ENCODE assay signal across 19 cellular contexts in the genomic region with DNA sequence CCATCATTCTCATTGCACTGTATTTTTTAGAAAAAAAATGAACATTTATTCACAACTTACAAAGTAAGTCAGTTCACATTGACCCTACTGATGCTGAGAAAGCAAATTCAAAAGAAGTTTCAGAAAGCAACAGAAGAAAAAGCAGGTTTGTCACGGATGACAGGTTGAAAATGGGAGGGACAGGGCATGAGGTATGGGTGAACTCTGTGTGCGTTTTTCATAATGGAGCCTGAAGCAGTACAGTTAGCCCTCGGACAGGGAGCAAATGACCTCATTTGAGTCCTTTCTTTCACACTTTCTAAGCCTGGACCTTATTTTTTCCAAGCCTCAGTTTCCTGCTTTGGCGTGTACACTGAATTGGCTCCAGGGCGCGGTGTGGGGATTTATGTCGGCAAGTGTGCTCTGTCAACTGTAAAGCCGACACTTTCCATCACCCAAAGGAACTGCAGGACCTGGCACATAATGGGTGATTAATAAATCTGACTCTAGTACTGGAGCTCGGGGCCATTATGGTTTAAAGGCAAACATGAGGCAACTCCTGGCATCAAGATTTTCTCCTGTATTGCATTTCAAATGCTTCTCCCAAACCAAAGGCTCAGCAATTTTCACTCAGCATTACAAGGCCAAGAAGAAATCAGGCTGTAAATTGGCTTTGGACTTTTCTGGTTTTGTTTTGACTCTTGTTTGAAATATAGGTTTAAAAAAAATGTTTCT.
DNase-seq lines count a peak whose midpoint lies in the region; ATAC-seq and TF ChIP-seq lines count a peak whose summit lies in the region.
"Had no signal": no experiment of that assay in that cellular context is flagged by ENCODE, and none has a peak within 500 bp of the region (broad histone marks: within the 10 kb centered on the region; RNA-seq: fewer than 3 reads in every experiment).

No MANE protein-coding gene starts in this region.

- no peaks in the 10 kb centered on the region for H4K20me1 ChIP-seq in GM23248 (ENCODE audit: insufficient read depth)

- WGBS in GM23248 (ENCODE audit: low coverage in 1 of 2, low lambda C conversion rate in 2 of 2, missing lambda C conversion rate in 2 of 2), 2 experiments: 68 to 71% methylated on average over 9 of the region's 9 CpGs
- WGBS in esophagus muscularis mucosa: 84% methylated on average over 9 of the region's 9 CpGs

- H3K36me3 ChIP-seq in GM23248 (ENCODE audit: low read depth) (no peaks in the 10 kb centered on the region), esophagus muscularis mucosa (no peaks in the 10 kb centered on the region)

- H3K36me3 Mint-ChIP-seq in activated CD4-positive, alpha-beta memory T cell treated with anti-CD3 and anti-CD28 coated beads for 36 hours: no peaks in the 10 kb centered on the region

- intact Hi-C loops in esophagus muscularis mucosa (cut with DNase I): no loop called here
- intact Hi-C loops in activated CD4-positive, alpha-beta memory T cell treated with anti-CD3 and anti-CD28 coated beads for 36 hours (cut with micrococcal nuclease): no loop called here

- H3K4me3 Mint-ChIP-seq in activated CD4-positive, alpha-beta memory T cell treated with anti-CD3 and anti-CD28 coated beads for 36 hours: no peak overlapping the region
- H3K4me3 Mint-ChIP-seq: CD4-positive, alpha-beta memory T cell had no signal

- no peaks in the 10 kb centered on the region for H3K79me2 ChIP-seq in GM23248 (ENCODE audit: insufficient read depth)

- H2AFZ ChIP-seq in GM23248: peak overlapping the region; percentile 13

- no peak for ATAC-seq in HG03135 (IDR thresholded peaks at IDR 0.05; ENCODE audit: unreplicated experiment)
- ATAC-seq: GM12878, HepG2 had no signal

- no peak overlapping the region for H3K4me2 ChIP-seq in GM23248 (ENCODE audit: unreplicated experiment)

- no peaks in the 10 kb centered on the region for H3K9me3 ChIP-seq in GM23248 (ENCODE audit: low read depth)
- H3K9me3 ChIP-seq in esophagus muscularis mucosa: peaks cover 0 to 3% (median 0%) of the 10 kb centered on the region in 4 donors

- H3K4me3 ChIP-seq in GM23248 (no peak overlapping the region), esophagus muscularis mucosa (no peak overlapping the region)
- H3K4me3 ChIP-seq: GM12878 had no signal

- H3K4me1 ChIP-seq in GM23248 (ENCODE audit: insufficient read depth): peaks cover 38% of the 10 kb centered on the region
- no peaks in the 10 kb centered on the region for H3K4me1 ChIP-seq in esophagus muscularis mucosa

- POLR2A ChIA-PET in activated CD4-positive, alpha-beta memory T cell treated with anti-CD3 and anti-CD28 coated beads for 36 hours (lab: Charles Lee): no interaction called here

- no peak for TF ChIP-seq CTCF in esophagus muscularis mucosa (IDR thresholded peaks at IDR 0.05)

- H3F3A ChIP-seq in GM23248 (ENCODE audit: insufficient read depth): peaks cover 27% of the 10 kb centered on the region

- TF ChIP-seq POLR2A in esophagus muscularis mucosa (IDR thresholded peaks at IDR 0.05; ENCODE audit: low read depth): no peak

- H3K27ac ChIP-seq in GM23248: no peak overlapping the region
- H3K27ac ChIP-seq in esophagus muscularis mucosa (replicated peaks in 1 of 4): no peak overlapping the region

- H3K27me3 ChIP-seq in GM23248 (replicated peaks; ENCODE audit: insufficient read depth) (no peaks in the 10 kb centered on the region), esophagus muscularis mucosa (no peaks in the 10 kb centered on the region)

- no peaks in the 10 kb centered on the region for H3K4me1 Mint-ChIP-seq in activated CD4-positive, alpha-beta memory T cell treated with anti-CD3 and anti-CD28 coated beads for 36 hours (ENCODE audit: low read depth)
- H3K4me1 Mint-ChIP-seq: CD4-positive, alpha-beta memory T cell had no signal

- H3K27me3 Mint-ChIP-seq in activated CD4-positive, alpha-beta memory T cell treated with anti-CD3 and anti-CD28 coated beads for 36 hours: peaks cover 11% of the 10 kb centered on the region

- CTCF ChIA-PET in activated CD4-positive, alpha-beta memory T cell treated with anti-CD3 and anti-CD28 coated beads for 36 hours (lab: Charles Lee): interaction anchor here (0.7 kb wide), 1 partner anchor 212 kb away, joined by 3 read pairs; no protein-coding TSS in a partner anchor

- DNase-seq in GM23248 (peak; percentile 27), esophagus muscularis mucosa (ENCODE audit: extremely low spot score) (peak; percentile 66), kidney glomerular epithelial cell (lab: John Stamatoyannopoulos, UW) (peak; percentile 37), renal cortical epithelial cell (ENCODE audit: low read depth) (peak; percentile 90), RPMI8226 (no peak)
- DNase-seq in activated CD4-positive, alpha-beta memory T cell treated with anti-CD3 and anti-CD28 coated beads for 36 hours: no peak
- DNase-seq in activated CD8-positive, alpha-beta memory T cell treated with anti-CD3 and anti-CD28 coated beads for 24 hours: no peak
- DNase-seq: CD4-positive, alpha-beta memory T cell; DMS153; GDM1; KBM-7; NCI-H1105 treated with DMSO at 0.1 percent for 48 hours; NCI-H1694; NCI-H2081 treated with DMSO at 0.1 percent for 48 hours; NCI-H446 treated with DMSO at 0.1 percent for 48 hours; SHP77 treated with DMSO at 0.1 percent for 48 hours had no signal

- in situ Hi-C loops in GM23248 (cut with MboI): no loop called here

- TF ChIP-seq EP300 in esophagus muscularis mucosa (IDR thresholded peaks at IDR 0.05): no peak

- no peak overlapping the region for H3K9ac ChIP-seq in GM23248

- peaks cover 2% of the 10 kb centered on the region for H3K9me3 Mint-ChIP-seq in activated CD4-positive, alpha-beta memory T cell treated with anti-CD3 and anti-CD28 coated beads for 36 hours

- no peak overlapping the region for H3K27ac Mint-ChIP-seq in activated CD4-positive, alpha-beta memory T cell treated with anti-CD3 and anti-CD28 coated beads for 36 hours
- H3K27ac Mint-ChIP-seq: CD4-positive, alpha-beta memory T cell had no signal

- no peaks in the 10 kb centered on the region for H3K9me2 ChIP-seq in GM23248 (ENCODE audit: insufficient read depth)

Comparison
In these comparisons a context has a peak if more than half of its experiments do, and no peak if none do; other contexts are left out.
1. DNase-seq: peak in GM23248 (single experiment), esophagus muscularis mucosa (single experiment), kidney glomerular epithelial cell (single experiment) and renal cortical epithelial cell (single experiment); none in activated CD4-positive, alpha-beta memory T cell treated with anti-CD3 and anti-CD28 coated beads for 36 hours (single experiment), RPMI8226 (single experiment) and activated CD8-positive, alpha-beta memory T cell treated with anti-CD3 and anti-CD28 coated beads for 24 hours (single experiment).